ENCODE assay signal across 11 cellular contexts in the genomic region with DNA sequence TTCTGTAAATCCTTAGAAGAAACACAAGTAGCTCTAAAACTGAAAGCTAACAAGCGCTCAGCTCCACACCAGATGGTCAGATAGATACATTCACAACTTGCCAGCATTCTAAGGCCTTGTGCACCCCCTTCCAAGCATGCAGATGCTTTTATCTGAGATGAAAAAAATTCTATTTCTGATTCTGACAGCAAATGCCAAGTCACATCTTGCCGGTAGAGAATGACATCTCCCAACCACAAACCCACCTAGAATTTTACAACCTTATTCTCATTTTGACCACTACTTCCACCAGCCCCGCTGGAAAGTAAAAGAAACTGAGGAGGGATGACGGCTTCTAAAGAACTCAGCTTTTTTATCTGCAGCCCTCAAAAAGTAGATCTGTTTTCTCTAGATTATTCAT. TPM values are rescaled to one million over a fixed set of nuclear protein-coding genes. Genes with fewer than 3 reads are reported as not detected.
DNase-seq lines count a peak whose midpoint lies in the region; ATAC-seq, FAIRE-seq and TF ChIP-seq lines count a peak whose summit lies in the region.
"Had no signal": no experiment of that assay in that cellular context is flagged by ENCODE, and none has a peak within 500 bp of the region (broad histone marks: within the 10 kb centered on the region; RNA-seq: fewer than 3 reads in every experiment).

No MANE protein-coding gene starts in this region.

- peaks cover 25% of the 10 kb centered on the region for H3K4me1 Mint-ChIP-seq in T-helper 17 cell
- H3K4me1 Mint-ChIP-seq: H9 had no signal

- no peaks in the 10 kb centered on the region for H3K27me3 Mint-ChIP-seq in T-helper 17 cell

- peaks cover 18% of the 10 kb centered on the region for H3K36me3 Mint-ChIP-seq in T-helper 17 cell (ENCODE audit: low read depth)

- peak; percentile 42 for FAIRE-seq in GM12892 (lab: Jason Lieb, UNC)

- peak overlapping the region; percentile 25 for H3K4me3 Mint-ChIP-seq in T-helper 17 cell
- H3K4me3 Mint-ChIP-seq: H9 had no signal

- no peak for ATAC-seq in T-helper 17 cell
- ATAC-seq in Right ventricle myocardium superior (ENCODE audit: poor library complexity), result no peak

- intact Hi-C loops in esophagus muscularis mucosa (cut with DNase I), result no loop called here
- intact Hi-C loops in Right ventricle myocardium superior (cut with DNase I), result no loop called here

- WGBS in esophagus muscularis mucosa, result 87% methylated on average over 4 of the region's 4 CpGs

- no peaks in the 10 kb centered on the region for H3K27me3 ChIP-seq in esophagus muscularis mucosa

- peak overlapping the region; percentile 56 for H3K27ac Mint-ChIP-seq in T-helper 17 cell
- H3K27ac Mint-ChIP-seq: H9 had no signal

- no peak for TF ChIP-seq EP300 in esophagus muscularis mucosa (IDR thresholded peaks at IDR 0.05)

- TF ChIP-seq POLR2A in GM12892 (IDR thresholded peaks at IDR 0.05; ENCODE audit: low read depth, low read length) (no peak), esophagus muscularis mucosa (IDR thresholded peaks at IDR 0.05; ENCODE audit: low read depth) (no peak)

- H3K4me1 ChIP-seq in esophagus muscularis mucosa, result no peaks in the 10 kb centered on the region

- H3K27ac ChIP-seq in esophagus muscularis mucosa (replicated peaks in 1 of 4), result no peak overlapping the region
- H3K27ac ChIP-seq: SK-N-MC had no signal

- H3K9me3 ChIP-seq in T-helper 17 cell (ENCODE audit: control insufficient read depth, low read length, poor library complexity, severe bottlenecking) (no peaks in the 10 kb centered on the region), esophagus muscularis mucosa (no peaks in the 10 kb centered on the region)

- peaks cover 4 to 55% (median 9%) of the 10 kb centered on the region in 4 donors for H3K36me3 ChIP-seq in esophagus muscularis mucosa

- DNase-seq in GM12892 (ENCODE audit: insufficient read length) (no peak), GM20000 (ENCODE audit: low spot score) (peak; percentile 10), T-helper 17 cell (no peak), esophagus muscularis mucosa (ENCODE audit: extremely low spot score) (peak; percentile 26), medulla oblongata (ENCODE audit: extremely low spot score) (no peak), cerebellar nuclear complex (lab: John Stamatoyannopoulos, UW) (no peak), Right ventricle myocardium superior (no peak), NCI-H524 treated with DMSO at 0.1 percent for 48 hours (lab: John Stamatoyannopoulos, UW) (no peak)
- DNase-seq: H9, substantia nigra had no signal

- H3K4me3 ChIP-seq in esophagus muscularis mucosa, result no peak overlapping the region
- H3K4me3 ChIP-seq: SK-N-MC had no signal

- TF ChIP-seq CTCF in GM20000 (IDR thresholded peaks at IDR 0.05; ENCODE audit: extremely low read depth, missing control alignments) (no peak), esophagus muscularis mucosa (IDR thresholded peaks at IDR 0.05) (no peak)

RNA-seq across cellular contexts. Expression of a gene that starts 57.7 kb away (rescaled TPM):
- polyA plus RNA-seq in GM12892 (2012; ENCODE audit: missing spikeins), result 6.4 TPM
- total RNA-seq in T-helper 17 cell (10 to 100 TPM; 13.1 to 15.3 TPM), esophagus muscularis mucosa (10 to 100 TPM; 28.7 to 49.0 (median 41.6) TPM), Right ventricle myocardium superior (7.6 TPM)

Comparison
In these comparisons a context has a peak if more than half of its experiments do, and no peak if none do; other contexts are left out.
1. DNase-seq: peak in GM20000 (single experiment) and esophagus muscularis mucosa (single experiment); none in GM12892 (single experiment), T-helper 17 cell (0 of 3), medulla oblongata (single experiment), cerebellar nuclear complex (0 of 2), Right ventricle myocardium superior (single experiment) and NCI-H524 treated with DMSO at 0.1 percent for 48 hours (single experiment).